ENCODE assay signal across 7 cellular contexts in the genomic region with DNA sequence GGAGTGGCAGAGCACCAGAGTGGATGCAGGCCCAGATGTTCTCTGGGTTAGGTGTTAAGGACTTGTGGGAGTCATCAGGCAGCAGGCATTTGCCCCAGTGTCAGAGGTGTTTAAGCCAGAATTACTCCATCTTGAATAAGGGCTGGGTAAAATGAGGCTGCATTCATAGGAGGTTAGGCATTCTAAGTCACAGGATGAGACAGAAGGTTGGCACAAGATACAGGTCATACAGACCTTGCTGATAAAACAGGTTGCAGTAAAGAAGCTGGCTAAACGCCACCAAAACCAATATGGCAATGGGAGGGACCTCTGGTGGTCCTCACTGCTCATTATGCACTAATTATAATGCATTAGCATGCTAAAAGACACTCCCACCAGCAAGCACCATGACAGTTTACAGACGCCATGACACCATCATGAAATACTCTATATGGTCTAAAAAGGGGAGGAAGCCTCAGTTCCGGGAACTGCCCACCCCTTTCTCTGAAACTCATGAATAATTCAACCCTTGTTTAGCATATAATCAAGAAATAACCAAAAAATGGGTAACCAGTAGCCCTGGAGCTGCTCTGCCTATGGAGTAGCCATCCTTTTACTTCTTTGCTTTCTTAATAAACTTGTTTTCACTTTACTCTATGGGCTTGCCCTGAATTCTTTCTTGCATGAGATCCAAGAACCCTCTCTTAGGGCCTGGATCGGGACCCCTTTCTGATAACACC. TPM values are rescaled to one million over a fixed set of nuclear protein-coding genes. Genes with fewer than 3 reads are reported as not detected.
DNase-seq lines count a peak whose midpoint lies in the region; ATAC-seq, FAIRE-seq and TF ChIP-seq lines count a peak whose summit lies in the region.

No MANE protein-coding gene starts in this region.

- peaks cover 22% of the 10 kb centered on the region for H3K4me1 ChIP-seq in keratinocyte (ENCODE audit: control insufficient read depth, extremely low read depth, insufficient read depth, low read length)

- H3K4me1 Mint-ChIP-seq in activated T-cell treated with anti-CD3 and anti-CD28 coated beads, Interleukin-2, amount 50 U/mL, for 72 hours (ENCODE audit: low read depth) = peaks cover 75% of the 10 kb centered on the region

- H3K36me3 ChIP-seq in keratinocyte (ENCODE audit: control insufficient read depth in 2 of 2, extremely low read depth in 1 of 2, insufficient read depth in 2 of 2, low read length in 2 of 2) = no peaks in the 10 kb centered on the region

- peak; percentile 54 to 59 for ATAC-seq in activated T-cell treated with anti-CD3 and anti-CD28 coated beads, Interleukin-2, amount 50 U/mL, for 72 hours (replicated peaks in 1 of 2)

- no peaks in the 10 kb centered on the region for H3K27me3 Mint-ChIP-seq in activated T-cell treated with anti-CD3 and anti-CD28 coated beads, Interleukin-2, amount 50 U/mL, for 72 hours (ENCODE audit: low read depth)

- no peaks in the 10 kb centered on the region for H3K27me3 ChIP-seq in keratinocyte (ENCODE audit: control insufficient read depth, extremely low read depth, insufficient read depth, low read length)

- H3K36me3 Mint-ChIP-seq in activated T-cell treated with anti-CD3 and anti-CD28 coated beads, Interleukin-2, amount 50 U/mL, for 72 hours (ENCODE audit: insufficient read depth in 2 of 2) = peaks cover 10 to 34% of the 10 kb centered on the region in 2 donors

- TF ChIP-seq CTCF in GM20000 (IDR thresholded peaks at IDR 0.05; ENCODE audit: extremely low read depth, missing control alignments) (no peak), keratinocyte (optimal IDR thresholded peaks at IDR 0.05 in 1 of 3, IDR thresholded peaks at IDR 0.05 in 1 of 3, conservative IDR thresholded peaks at IDR 0.05 in 1 of 3; ENCODE audit: extremely low read depth in 1 of 3, insufficient read depth in 2 of 3, low read length in 3 of 3) (no peak)

- H3K9ac ChIP-seq in keratinocyte (ENCODE audit: control insufficient read depth, extremely low read depth, insufficient read depth, low read length) = peak overlapping the region; percentile 79

- peaks cover 0 to 2% of the 10 kb centered on the region in 2 donors for H3K9me3 Mint-ChIP-seq in activated T-cell treated with anti-CD3 and anti-CD28 coated beads, Interleukin-2, amount 50 U/mL, for 72 hours

- H3K27ac Mint-ChIP-seq in activated T-cell treated with anti-CD3 and anti-CD28 coated beads, Interleukin-2, amount 50 U/mL, for 72 hours = peak overlapping the region; percentile 100

- no peaks in the 10 kb centered on the region for H3K79me2 ChIP-seq in keratinocyte (ENCODE audit: control insufficient read depth, insufficient read depth, low read length)

- dilution Hi-C loops in keratinocyte (cut with MboI; ENCODE audit: extremely low pct_ligation_motif_present, low sequenced_read_pairs) = no loop called here

- H2AFZ ChIP-seq in keratinocyte (ENCODE audit: control insufficient read depth, low read length) = peak overlapping the region; percentile 95

- H3K9me3 ChIP-seq in keratinocyte (ENCODE audit: control insufficient read depth, low read depth, low read length) = no peaks in the 10 kb centered on the region

- peak; percentile 20 for DNase-seq in GM20000 (ENCODE audit: low spot score)
- DNase-seq in NCI-H1694 treated with DMSO at 0.1 percent for 48 hours (lab: John Stamatoyannopoulos, UW) = peak; percentile 9
- peak; percentile 82 to 88 for DNase-seq in activated T-cell treated with anti-CD3 and anti-CD28 coated beads, Interleukin-2, amount 50 U/mL, for 72 hours
- DNase-seq in keratinocyte (ENCODE audit: low read depth, low spot score) = no peak
- peak; percentile 29 to 35 for DNase-seq in stimulated activated CD8-positive, alpha-beta memory T cell treated with anti-CD3 and anti-CD28 coated beads, Interleukin-4, amount 100 ng/mL, for 4 hours (ENCODE audit: low read depth in 2 of 2, low spot score in 1 of 2)
- no peak for DNase-seq in GM03348 (ENCODE audit: low spot score)
- DNase-seq in epidermal melanocyte (ENCODE audit: insufficient read length, low spot score) = no peak

- peak overlapping the region; percentile 58 to 74 (median 62) for H3K4me3 ChIP-seq in keratinocyte (ENCODE audit: control insufficient read depth in 2 of 3, extremely low read depth in 1 of 3, insufficient read depth in 2 of 3, low read depth in 1 of 3, low read length in 3 of 3)

- peak overlapping the region; percentile 91 to 99 for H3K4me3 Mint-ChIP-seq in activated T-cell treated with anti-CD3 and anti-CD28 coated beads, Interleukin-2, amount 50 U/mL, for 72 hours

- peak overlapping the region; percentile 87 for H3K4me2 ChIP-seq in keratinocyte (ENCODE audit: control insufficient read depth, extremely low read depth, insufficient read depth, low read depth, low read length)

- no peaks in the 10 kb centered on the region for H4K20me1 ChIP-seq in keratinocyte (ENCODE audit: control insufficient read depth, extremely low read depth, insufficient read depth, low read length)

- FAIRE-seq in keratinocyte (lab: Jason Lieb, UNC) = no peak

- H3K9me1 ChIP-seq in keratinocyte (ENCODE audit: control insufficient read depth, extremely low read depth, insufficient read depth, low read length) = no peaks in the 10 kb centered on the region

- H3K27ac ChIP-seq in keratinocyte (ENCODE audit: control insufficient read depth, insufficient read depth, low read length) = peak overlapping the region; percentile 55

RNA-seq across cellular contexts. Expression of gene LRRC61, which starts 0.9 kb away (rescaled TPM):
- 10 to 100 TPM; 37.1 to 37.3 TPM for total RNA-seq in activated T-cell treated with anti-CD3 and anti-CD28 coated beads, Interleukin-2, amount 50 U/mL, for 72 hours
- 1.0 to 2.5 TPM (median 1.7 TPM) in 3 replicates for polyA plus RNA-seq in keratinocyte
- 0.72 TPM for polyA plus RNA-seq in keratinocyte (2011; ENCODE audit: low read depth)
- polyA plus RNA-seq in keratinocyte (2011; cell fraction: cytosol; rRNA removed) = 1.4 and 4.1 TPM in 2 replicates
- polyA plus RNA-seq in keratinocyte (2011; cell fraction: nucleus; rRNA removed) = 1.8 and 2.8 TPM in 2 replicates
- 1.7 and 3.2 TPM in 2 replicates for polyA plus RNA-seq in keratinocyte (2012; ENCODE audit: low replicate concordance)
- 1.3 to 3.4 TPM (median 1.7 TPM) in 3 replicates for polyA minus RNA-seq in keratinocyte
- polyA minus RNA-seq in keratinocyte (2011; cell fraction: cytosol; rRNA and poly(A)+ RNA removed) = 10.9 TPM
- 3.7 TPM in 2 replicates for polyA minus RNA-seq in keratinocyte (2011; cell fraction: nucleus; rRNA and poly(A)+ RNA removed)

RNA-seq across cellular contexts. Expression of gene ACTR3C, which starts 1.1 kb away (rescaled TPM):
- total RNA-seq in activated T-cell treated with anti-CD3 and anti-CD28 coated beads, Interleukin-2, amount 50 U/mL, for 72 hours = 10 to 100 TPM in 1 of 2 donors, 1 to 10 TPM in 1; 6.3 to 13.0 TPM
- 1.3 to 2.3 TPM (median 1.7 TPM) in 3 replicates for polyA plus RNA-seq in keratinocyte
- 0.37 TPM for polyA plus RNA-seq in keratinocyte (2011; ENCODE audit: low read depth)
- polyA plus RNA-seq in keratinocyte (2011; cell fraction: cytosol; rRNA removed) = 0.70 and 1.3 TPM in 2 replicates
- 3.7 and 4.7 TPM in 2 replicates for polyA plus RNA-seq in keratinocyte (2011; cell fraction: nucleus; rRNA removed)
- 1.00 and 1.1 TPM in 2 replicates for polyA plus RNA-seq in keratinocyte (2012; ENCODE audit: low replicate concordance)
- 0.49 to 4.2 TPM (median 3.8 TPM) in 3 replicates for polyA minus RNA-seq in keratinocyte
- 4.2 TPM for polyA minus RNA-seq in keratinocyte (2011; cell fraction: cytosol; rRNA and poly(A)+ RNA removed)
- polyA minus RNA-seq in keratinocyte (2011; cell fraction: nucleus; rRNA and poly(A)+ RNA removed) = 6.4 and 12.9 TPM in 2 replicates

RNA-seq across cellular contexts. Expression of gene RARRES2, which starts 19.2 kb away (rescaled TPM):
- not detected for total RNA-seq in activated T-cell treated with anti-CD3 and anti-CD28 coated beads, Interleukin-2, amount 50 U/mL, for 72 hours
- polyA plus RNA-seq in keratinocyte = not detected in 3 replicates
- not detected for polyA plus RNA-seq in keratinocyte (2011; ENCODE audit: low read depth)
- not detected in 2 replicates for polyA plus RNA-seq in keratinocyte (2011; cell fraction: cytosol; rRNA removed)
- polyA plus RNA-seq in keratinocyte (2011; cell fraction: nucleus; rRNA removed) = not detected in 2 replicates
- polyA plus RNA-seq in keratinocyte (2012; ENCODE audit: low replicate concordance) = not detected in 2 replicates
- not detected in 3 replicates for polyA minus RNA-seq in keratinocyte
- not detected for polyA minus RNA-seq in keratinocyte (2011; cell fraction: cytosol; rRNA and poly(A)+ RNA removed)
- not detected in 2 replicates for polyA minus RNA-seq in keratinocyte (2011; cell fraction: nucleus; rRNA and poly(A)+ RNA removed)

RNA-seq across cellular contexts. Expression of gene REPIN1, which starts 46.3 kb away (rescaled TPM):
- 10 to 100 TPM; 53.6 to 73.7 TPM for total RNA-seq in activated T-cell treated with anti-CD3 and anti-CD28 coated beads, Interleukin-2, amount 50 U/mL, for 72 hours
- polyA plus RNA-seq in keratinocyte = 9.3 to 13.9 TPM (median 9.5 TPM) in 3 replicates
- 3.7 TPM for polyA plus RNA-seq in keratinocyte (2011; ENCODE audit: low read depth)
- polyA plus RNA-seq in keratinocyte (2011; cell fraction: cytosol; rRNA removed) = 8.3 and 14.5 TPM in 2 replicates
- 23.9 and 32.1 TPM in 2 replicates for polyA plus RNA-seq in keratinocyte (2011; cell fraction: nucleus; rRNA removed)
- 13.4 and 22.4 TPM in 2 replicates for polyA plus RNA-seq in keratinocyte (2012; ENCODE audit: low replicate concordance)
- 6.0 to 10.4 TPM (median 7.8 TPM) in 3 replicates for polyA minus RNA-seq in keratinocyte
- polyA minus RNA-seq in keratinocyte (2011; cell fraction: cytosol; rRNA and poly(A)+ RNA removed) = 18.8 TPM
- 8.8 and 12.4 TPM in 2 replicates for polyA minus RNA-seq in keratinocyte (2011; cell fraction: nucleus; rRNA and poly(A)+ RNA removed)

RNA-seq across cellular contexts. Expression of gene ZNF775, which starts 56.9 kb away (rescaled TPM):
- total RNA-seq in activated T-cell treated with anti-CD3 and anti-CD28 coated beads, Interleukin-2, amount 50 U/mL, for 72 hours = 1 to 10 TPM; 6.5 to 8.2 TPM
- 1.0 to 1.9 TPM (median 1.1 TPM) in 3 replicates for polyA plus RNA-seq in keratinocyte
- 0.15 TPM for polyA plus RNA-seq in keratinocyte (2011; ENCODE audit: low read depth)
- 0.44 and 1.6 TPM in 2 replicates for polyA plus RNA-seq in keratinocyte (2011; cell fraction: cytosol; rRNA removed)
- polyA plus RNA-seq in keratinocyte (2011; cell fraction: nucleus; rRNA removed) = 0.74 and 1.7 TPM in 2 replicates
- 0.78 and 2.6 TPM in 2 replicates for polyA plus RNA-seq in keratinocyte (2012; ENCODE audit: low replicate concordance)
- polyA minus RNA-seq in keratinocyte = 0.16 to 0.33 TPM (median 0.26 TPM) in 3 replicates
- 2.9 TPM for polyA minus RNA-seq in keratinocyte (2011; cell fraction: cytosol; rRNA and poly(A)+ RNA removed)
- 1.4 and 2.1 TPM in 2 replicates for polyA minus RNA-seq in keratinocyte (2011; cell fraction: nucleus; rRNA and poly(A)+ RNA removed)

Comparison
In these comparisons a context has a peak if more than half of its experiments do, and no peak if none do; other contexts are left out.
1. DNase-seq: peak in GM20000 (single experiment), NCI-H1694 treated with DMSO at 0.1 percent for 48 hours (single experiment), activated T-cell treated with anti-CD3 and anti-CD28 coated beads, Interleukin-2, amount 50 U/mL, for 72 hours (2 of 2) and stimulated activated CD8-positive, alpha-beta memory T cell treated with anti-CD3 and anti-CD28 coated beads, Interleukin-4, amount 100 ng/mL, for 4 hours (2 of 2); none in keratinocyte (single experiment), GM03348 (single experiment) and epidermal melanocyte (single experiment).